In genomic region chr22:20015971-20016733, GRCh38 we compare ENCODE assay signal across 8 cellular contexts. TPM values are rescaled to one million over a fixed set of nuclear protein-coding genes. Genes with fewer than 3 reads are reported as not detected.
DNase-seq lines count a peak whose midpoint lies in the region; ATAC-seq and TF ChIP-seq lines count a peak whose summit lies in the region.

No MANE protein-coding gene starts in this region.

- DNase-seq in GM12864 (ENCODE audit: low read depth) = no peak
- peak; percentile 63 for DNase-seq in NCI-H2171 (lab: John Stamatoyannopoulos, UW)
- DNase-seq in mammary epithelial cell = no peak
- DNase-seq in lower leg skin (ENCODE audit: low spot score in 2 of 2) = no peak
- DNase-seq in thoracic aorta (ENCODE audit: low spot score) = no peak
- DNase-seq in NAMALWA (ENCODE audit: low spot score) = no peak

- H3K4me2 ChIP-seq in mammary epithelial cell (ENCODE audit: insufficient read depth, low read depth, low read length) = peak overlapping the region; percentile 82

- no peak overlapping the region for H3K9ac ChIP-seq in mammary epithelial cell (ENCODE audit: insufficient read depth, low read length)

- H2AFZ ChIP-seq in mammary epithelial cell (ENCODE audit: low read depth, low read length) = peak overlapping the region; percentile 85

- in situ Hi-C loops in mammary epithelial cell (cut with MboI; ENCODE audit: low sequenced_read_pairs in 2 of 2) = no loop called here

- H4K20me1 ChIP-seq in mammary epithelial cell (ENCODE audit: insufficient read depth, low read length) = no peaks in the 10 kb centered on the region

- no peak for TF ChIP-seq POLR2A in lower leg skin (IDR thresholded peaks at IDR 0.05)

- TF ChIP-seq CTCF in GM12864 (IDR thresholded peaks at IDR 0.05; ENCODE audit: low read depth, low read length, missing control alignments) (no peak), mammary epithelial cell (conservative IDR thresholded peaks at IDR 0.05 in 1 of 2, IDR thresholded peaks at IDR 0.05 in 1 of 2; ENCODE audit: extremely low read depth in 1 of 2, insufficient read depth in 1 of 2, low read depth in 1 of 2, low read length in 2 of 2) (no peak), lower leg skin (IDR thresholded peaks at IDR 0.05) (no peak), thoracic aorta (IDR thresholded peaks at IDR 0.05) (no peak)

- CTCF ChIA-PET in mammary epithelial cell (lab: Charles Lee; ENCODE audit: low non-redundant PET) = no interaction called here

- no TSS peak for BruUV-seq in mammary epithelial cell (replicated peaks; lab: Mats Ljungman, UMichigan)

- H3K27me3 ChIP-seq in mammary epithelial cell (ENCODE audit: insufficient read depth, low read length) (no peaks in the 10 kb centered on the region), thoracic aorta (replicated peaks; ENCODE audit: insufficient read depth) (no peaks in the 10 kb centered on the region)

- H3K79me2 ChIP-seq in mammary epithelial cell (ENCODE audit: insufficient read depth, low read length) = peaks cover 2% of the 10 kb centered on the region

- H3K36me3 ChIP-seq in mammary epithelial cell (ENCODE audit: insufficient read depth, low read length) = no peaks in the 10 kb centered on the region
- H3K36me3 ChIP-seq in thoracic aorta = no peaks in the 10 kb centered on the region

- ATAC-seq in thoracic aorta (ENCODE audit: insufficient number of reproducible peaks, low FRiP score, low read depth) (no peak), GM18511 (IDR thresholded peaks at IDR 0.05; ENCODE audit: unreplicated experiment) (no peak), GM19463 (IDR thresholded peaks at IDR 0.05; ENCODE audit: unreplicated experiment) (no peak)

- H3K4me1 ChIP-seq in mammary epithelial cell (ENCODE audit: insufficient read depth, low read length) = peaks cover 27% of the 10 kb centered on the region
- H3K4me1 ChIP-seq in thoracic aorta (ENCODE audit: control insufficient read depth in 1 of 2, low read depth in 2 of 2) = peaks cover 7 to 40% of the 10 kb centered on the region in 2 donors

- dilution Hi-C loops in mammary epithelial cell (cut with HindIII; ENCODE audit: low sequenced_read_pairs) = no loop called here

- WGBS in mammary epithelial cell (ENCODE audit: low coverage, missing lambda C conversion rate) = 15% methylated on average over 4 of the region's 101 CpGs
- WGBS in lower leg skin, 2 donors = 0 to 1% methylated on average over 58 to 87 of the region's 101 CpGs

- intact Hi-C loops in mammary epithelial cell (cut with micrococcal nuclease) = no loop called here
- intact Hi-C loops in lower leg skin (cut with DNase I; ENCODE audit: low total_unique reads) = no loop called here

- H3K9me3 ChIP-seq in mammary epithelial cell (replicated peaks; ENCODE audit: insufficient read depth, low read length) = no peaks in the 10 kb centered on the region
- H3K9me3 ChIP-seq in thoracic aorta = no peaks in the 10 kb centered on the region

- H3K27ac ChIP-seq in mammary epithelial cell (ENCODE audit: insufficient read depth, low read depth, low read length) = no peak overlapping the region
- H3K27ac ChIP-seq in thoracic aorta = no peak overlapping the region

- H3K4me3 ChIP-seq in GM12864 (ENCODE audit: low read depth, low read length) (peak overlapping the region; percentile 64), mammary epithelial cell (replicated peaks in 1 of 3; ENCODE audit: insufficient read depth in 1 of 3, low read depth in 2 of 3, low read length in 3 of 3) (peak overlapping the region; percentile 40 to 71 (median 62)), lower leg skin (ENCODE audit: low read depth, poor library complexity, severe bottlenecking) (peak overlapping the region; percentile 64), thoracic aorta (peak overlapping the region; percentile 88)

RNA-seq across cellular contexts. Expression of gene ARVCF, which starts 0.5 kb away (rescaled TPM):
- total RNA-seq in mammary epithelial cell = 10 to 100 TPM; 16.4 to 34.3 TPM
- 6.0 TPM for polyA plus RNA-seq in mammary epithelial cell
- 2.3 TPM for polyA minus RNA-seq in mammary epithelial cell
- 10 to 100 TPM; 25.2 to 53.7 (median 38.1) TPM for total RNA-seq in lower leg skin
- total RNA-seq in thoracic aorta = 100 to 1,000 TPM in 1 of 2 donors, 10 to 100 TPM in 1; 95.0 to 165 TPM

RNA-seq across cellular contexts. Expression of gene TANGO2, which starts 4.8 kb away (rescaled TPM):
- 10 to 100 TPM; 22.5 to 45.7 TPM for total RNA-seq in mammary epithelial cell
- polyA plus RNA-seq in mammary epithelial cell = 39.1 TPM
- 47.0 TPM for polyA minus RNA-seq in mammary epithelial cell
- 10 to 100 TPM; 12.4 to 36.1 (median 19.8) TPM for total RNA-seq in lower leg skin
- total RNA-seq in thoracic aorta = 100 to 1,000 TPM in 1 of 2 donors, 10 to 100 TPM in 1; 48.7 to 109 TPM
